Comparison of ENCODE assay signal across 2 cellular contexts in the genomic region with DNA sequence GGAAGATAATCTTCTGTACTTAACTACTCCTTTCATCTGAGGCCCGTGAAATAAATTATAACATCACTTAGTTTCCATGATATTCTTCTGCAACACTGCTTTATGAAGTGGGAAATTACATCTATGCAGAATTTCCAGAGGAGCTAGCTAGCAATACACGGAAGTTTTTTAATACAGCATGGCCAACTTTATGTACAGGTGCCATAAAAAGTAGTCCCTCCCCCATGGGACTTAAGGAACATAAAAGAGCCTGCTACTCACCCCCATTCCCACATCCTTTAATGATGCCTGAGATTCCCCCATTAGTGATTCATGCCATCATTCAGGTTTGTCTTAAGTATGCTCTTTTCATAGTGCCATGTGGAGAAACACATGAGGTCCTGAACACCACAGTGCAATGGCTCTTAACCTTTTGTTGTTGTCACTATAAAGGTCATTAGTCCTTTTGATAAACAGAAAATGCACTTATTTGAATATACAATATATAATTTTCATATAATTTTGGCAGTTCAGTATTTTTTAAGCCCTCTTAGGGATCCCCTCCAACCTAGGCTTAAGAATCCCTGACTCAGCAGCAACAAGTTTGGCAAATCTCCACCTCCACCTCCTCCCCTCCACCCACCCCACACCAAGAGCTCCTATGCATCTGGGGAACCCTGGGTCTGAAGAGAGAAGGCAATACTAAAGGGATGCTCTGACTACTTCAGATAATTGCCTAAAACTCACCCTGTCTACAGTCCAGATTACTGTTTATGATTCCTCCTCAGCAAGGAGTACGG.
A peak's percentile ranks its signal among the peaks of the same experiment; 100 is the strongest.
TF ChIP-seq lines count a peak whose summit lies in the region.

No MANE protein-coding gene starts in this region.

TF ChIP-seq in A549, 52 proteins besides CTCF, POLR2A, EP300 and RAD21:
- TF ChIP-seq MAFK (IDR thresholded peaks at IDR 0.05; ENCODE audit: partially characterized antibody) (peak; percentile 58), BHLHE40 (IDR thresholded peaks at IDR 0.05; ENCODE audit: low read depth, low read length) (no peak), PHF8 (IDR thresholded peaks at IDR 0.05; ENCODE audit: borderline replicate concordance, low read depth) (no peak)

TF ChIP-seq in K562, 482 proteins besides CTCF, POLR2A, EP300 and RAD21:
- TF ChIP-seq, protein P1, sequence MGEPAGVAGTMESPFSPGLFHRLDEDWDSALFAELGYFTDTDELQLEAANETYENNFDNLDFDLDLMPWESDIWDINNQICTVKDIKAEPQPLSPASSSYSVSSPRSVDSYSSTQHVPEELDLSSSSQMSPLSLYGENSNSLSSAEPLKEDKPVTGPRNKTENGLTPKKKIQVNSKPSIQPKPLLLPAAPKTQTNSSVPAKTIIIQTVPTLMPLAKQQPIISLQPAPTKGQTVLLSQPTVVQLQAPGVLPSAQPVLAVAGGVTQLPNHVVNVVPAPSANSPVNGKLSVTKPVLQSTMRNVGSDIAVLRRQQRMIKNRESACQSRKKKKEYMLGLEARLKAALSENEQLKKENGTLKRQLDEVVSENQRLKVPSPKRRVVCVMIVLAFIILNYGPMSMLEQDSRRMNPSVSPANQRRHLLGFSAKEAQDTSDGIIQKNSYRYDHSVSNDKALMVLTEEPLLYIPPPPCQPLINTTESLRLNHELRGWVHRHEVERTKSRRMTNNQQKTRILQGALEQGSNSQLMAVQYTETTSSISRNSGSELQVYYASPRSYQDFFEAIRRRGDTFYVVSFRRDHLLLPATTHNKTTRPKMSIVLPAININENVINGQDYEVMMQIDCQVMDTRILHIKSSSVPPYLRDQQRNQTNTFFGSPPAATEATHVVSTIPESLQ (CRISPR knock-in tag; IDR thresholded peaks at IDR 0.05): no peak
- TF ChIP-seq ZNF79 (CRISPR knock-in tag; IDR thresholded peaks at IDR 0.05; ENCODE audit: low read depth): no peak
- 0 out of 2 replicates have a peak, but pooled peaks have one; percentile 12 for TF ChIP-seq MAFF (IDR thresholded peaks at IDR 0.05; ENCODE audit: low read length)
- TF ChIP-seq, protein P2, sequence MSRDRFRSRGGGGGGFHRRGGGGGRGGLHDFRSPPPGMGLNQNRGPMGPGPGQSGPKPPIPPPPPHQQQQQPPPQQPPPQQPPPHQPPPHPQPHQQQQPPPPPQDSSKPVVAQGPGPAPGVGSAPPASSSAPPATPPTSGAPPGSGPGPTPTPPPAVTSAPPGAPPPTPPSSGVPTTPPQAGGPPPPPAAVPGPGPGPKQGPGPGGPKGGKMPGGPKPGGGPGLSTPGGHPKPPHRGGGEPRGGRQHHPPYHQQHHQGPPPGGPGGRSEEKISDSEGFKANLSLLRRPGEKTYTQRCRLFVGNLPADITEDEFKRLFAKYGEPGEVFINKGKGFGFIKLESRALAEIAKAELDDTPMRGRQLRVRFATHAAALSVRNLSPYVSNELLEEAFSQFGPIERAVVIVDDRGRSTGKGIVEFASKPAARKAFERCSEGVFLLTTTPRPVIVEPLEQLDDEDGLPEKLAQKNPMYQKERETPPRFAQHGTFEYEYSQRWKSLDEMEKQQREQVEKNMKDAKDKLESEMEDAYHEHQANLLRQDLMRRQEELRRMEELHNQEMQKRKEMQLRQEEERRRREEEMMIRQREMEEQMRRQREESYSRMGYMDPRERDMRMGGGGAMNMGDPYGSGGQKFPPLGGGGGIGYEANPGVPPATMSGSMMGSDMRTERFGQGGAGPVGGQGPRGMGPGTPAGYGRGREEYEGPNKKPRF (IDR thresholded peaks at IDR 0.05; ENCODE audit: low read depth, low read length): no peak
- TF ChIP-seq, protein P3, sequence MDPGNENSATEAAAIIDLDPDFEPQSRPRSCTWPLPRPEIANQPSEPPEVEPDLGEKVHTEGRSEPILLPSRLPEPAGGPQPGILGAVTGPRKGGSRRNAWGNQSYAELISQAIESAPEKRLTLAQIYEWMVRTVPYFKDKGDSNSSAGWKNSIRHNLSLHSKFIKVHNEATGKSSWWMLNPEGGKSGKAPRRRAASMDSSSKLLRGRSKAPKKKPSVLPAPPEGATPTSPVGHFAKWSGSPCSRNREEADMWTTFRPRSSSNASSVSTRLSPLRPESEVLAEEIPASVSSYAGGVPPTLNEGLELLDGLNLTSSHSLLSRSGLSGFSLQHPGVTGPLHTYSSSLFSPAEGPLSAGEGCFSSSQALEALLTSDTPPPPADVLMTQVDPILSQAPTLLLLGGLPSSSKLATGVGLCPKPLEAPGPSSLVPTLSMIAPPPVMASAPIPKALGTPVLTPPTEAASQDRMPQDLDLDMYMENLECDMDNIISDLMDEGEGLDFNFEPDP (CRISPR knock-in tag; IDR thresholded peaks at IDR 0.05): no peak
- TF ChIP-seq SREBF1 (IDR thresholded peaks at IDR 0.05; ENCODE audit: borderline replicate concordance, low read depth, low read length): no peak
- no peak for TF ChIP-seq RHOXF2B (CRISPR knock-in tag; conservative IDR thresholded peaks at IDR 0.05)
- TF ChIP-seq, protein P4, sequence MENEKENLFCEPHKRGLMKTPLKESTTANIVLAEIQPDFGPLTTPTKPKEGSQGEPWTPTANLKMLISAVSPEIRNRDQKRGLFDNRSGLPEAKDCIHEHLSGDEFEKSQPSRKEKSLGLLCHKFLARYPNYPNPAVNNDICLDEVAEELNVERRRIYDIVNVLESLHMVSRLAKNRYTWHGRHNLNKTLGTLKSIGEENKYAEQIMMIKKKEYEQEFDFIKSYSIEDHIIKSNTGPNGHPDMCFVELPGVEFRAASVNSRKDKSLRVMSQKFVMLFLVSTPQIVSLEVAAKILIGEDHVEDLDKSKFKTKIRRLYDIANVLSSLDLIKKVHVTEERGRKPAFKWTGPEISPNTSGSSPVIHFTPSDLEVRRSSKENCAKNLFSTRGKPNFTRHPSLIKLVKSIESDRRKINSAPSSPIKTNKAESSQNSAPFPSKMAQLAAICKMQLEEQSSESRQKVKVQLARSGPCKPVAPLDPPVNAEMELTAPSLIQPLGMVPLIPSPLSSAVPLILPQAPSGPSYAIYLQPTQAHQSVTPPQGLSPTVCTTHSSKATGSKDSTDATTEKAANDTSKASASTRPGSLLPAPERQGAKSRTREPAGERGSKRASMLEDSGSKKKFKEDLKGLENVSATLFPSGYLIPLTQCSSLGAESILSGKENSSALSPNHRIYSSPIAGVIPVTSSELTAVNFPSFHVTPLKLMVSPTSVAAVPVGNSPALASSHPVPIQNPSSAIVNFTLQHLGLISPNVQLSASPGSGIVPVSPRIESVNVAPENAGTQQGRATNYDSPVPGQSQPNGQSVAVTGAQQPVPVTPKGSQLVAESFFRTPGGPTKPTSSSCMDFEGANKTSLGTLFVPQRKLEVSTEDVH (IDR thresholded peaks at IDR 0.05; ENCODE audit: low read depth, partially characterized antibody): no peak
- no peak for TF ChIP-seq ZNF668 (CRISPR knock-in tag; IDR thresholded peaks at IDR 0.05)
- no peak for TF ChIP-seq PML (IDR thresholded peaks at IDR 0.05; ENCODE audit: low read length)
- TF ChIP-seq, protein P5, sequence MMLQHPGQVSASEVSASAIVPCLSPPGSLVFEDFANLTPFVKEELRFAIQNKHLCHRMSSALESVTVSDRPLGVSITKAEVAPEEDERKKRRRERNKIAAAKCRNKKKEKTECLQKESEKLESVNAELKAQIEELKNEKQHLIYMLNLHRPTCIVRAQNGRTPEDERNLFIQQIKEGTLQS (IDR thresholded peaks at IDR 0.05): no peak
- TF ChIP-seq, protein P5 (CRISPR knock-in tag; conservative IDR thresholded peaks at IDR 0.05): no peak
- TF ChIP-seq ZNF316 (IDR thresholded peaks at IDR 0.05): peak; percentile 33
- no peak for TF ChIP-seq HDAC6 (IDR thresholded peaks at IDR 0.05; ENCODE audit: low read depth, low read length)
- no peak for TF ChIP-seq DIDO1 (tag; IDR thresholded peaks at IDR 0.05; ENCODE audit: low read depth)
- no peak for TF ChIP-seq MTF1 (CRISPR knock-in tag; IDR thresholded peaks at IDR 0.05; ENCODE audit: borderline replicate concordance)
- TF ChIP-seq C11orf30 (IDR thresholded peaks at IDR 0.05; ENCODE audit: low read depth): peak; percentile 26; the same call in 1 of the 2 replicates
- no peak for TF ChIP-seq ZNF12 (CRISPR knock-in tag; IDR thresholded peaks at IDR 0.05)
